ENCODE assay signal across 1 cellular context in the genomic region with DNA sequence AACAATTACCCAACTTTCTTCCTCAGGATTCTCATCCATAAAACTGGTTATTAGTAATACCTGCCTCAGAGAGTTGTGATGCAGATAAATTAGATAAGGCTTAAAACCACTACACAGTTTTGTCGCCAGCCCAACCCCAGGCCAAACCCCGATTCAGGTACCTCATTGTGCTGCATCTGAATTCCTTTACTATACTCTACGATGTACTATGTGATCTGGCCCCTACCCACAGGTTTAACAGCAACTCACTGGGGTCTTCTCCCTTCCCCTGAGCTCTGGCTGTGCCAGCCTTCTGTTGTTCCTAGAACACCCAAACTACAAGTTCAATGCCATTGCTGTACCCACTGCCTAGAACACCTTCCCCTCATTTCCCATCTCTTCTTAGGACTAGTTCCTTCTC.
TF ChIP-seq lines count a peak whose summit lies in the region.

No MANE protein-coding gene starts in this region.

TF ChIP-seq in GM12878, 131 proteins besides CTCF, POLR2A, EP300 and RAD21:
- TF ChIP-seq MLLT1 (IDR thresholded peaks at IDR 0.05) (no peak), NFYA (IDR thresholded peaks at IDR 0.05; ENCODE audit: borderline replicate concordance, low read depth, low read length) (no peak), IRF5 (IDR thresholded peaks at IDR 0.05; ENCODE audit: borderline replicate concordance) (no peak), ZBED1 (IDR thresholded peaks at IDR 0.05; ENCODE audit: borderline replicate concordance) (no peak), CEBPB (IDR thresholded peaks at IDR 0.05; ENCODE audit: borderline replicate concordance in 1 of 2, low read depth in 2 of 2, low read length in 2 of 2) (no peak), SMC3 (IDR thresholded peaks at IDR 0.05; ENCODE audit: borderline replicate concordance, low read length) (no peak), SUPT20H (IDR thresholded peaks at IDR 0.05; ENCODE audit: borderline replicate concordance, control insufficient read depth, low read depth, low read length) (no peak), STAT3 (IDR thresholded peaks at IDR 0.05; ENCODE audit: low read depth, low read length) (no peak)
- TF ChIP-seq, protein P1, sequence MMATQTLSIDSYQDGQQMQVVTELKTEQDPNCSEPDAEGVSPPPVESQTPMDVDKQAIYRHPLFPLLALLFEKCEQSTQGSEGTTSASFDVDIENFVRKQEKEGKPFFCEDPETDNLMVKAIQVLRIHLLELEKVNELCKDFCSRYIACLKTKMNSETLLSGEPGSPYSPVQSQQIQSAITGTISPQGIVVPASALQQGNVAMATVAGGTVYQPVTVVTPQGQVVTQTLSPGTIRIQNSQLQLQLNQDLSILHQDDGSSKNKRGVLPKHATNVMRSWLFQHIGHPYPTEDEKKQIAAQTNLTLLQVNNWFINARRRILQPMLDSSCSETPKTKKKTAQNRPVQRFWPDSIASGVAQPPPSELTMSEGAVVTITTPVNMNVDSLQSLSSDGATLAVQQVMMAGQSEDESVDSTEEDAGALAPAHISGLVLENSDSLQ (IDR thresholded peaks at IDR 0.05) = no peak
